In the genomic region with DNA sequence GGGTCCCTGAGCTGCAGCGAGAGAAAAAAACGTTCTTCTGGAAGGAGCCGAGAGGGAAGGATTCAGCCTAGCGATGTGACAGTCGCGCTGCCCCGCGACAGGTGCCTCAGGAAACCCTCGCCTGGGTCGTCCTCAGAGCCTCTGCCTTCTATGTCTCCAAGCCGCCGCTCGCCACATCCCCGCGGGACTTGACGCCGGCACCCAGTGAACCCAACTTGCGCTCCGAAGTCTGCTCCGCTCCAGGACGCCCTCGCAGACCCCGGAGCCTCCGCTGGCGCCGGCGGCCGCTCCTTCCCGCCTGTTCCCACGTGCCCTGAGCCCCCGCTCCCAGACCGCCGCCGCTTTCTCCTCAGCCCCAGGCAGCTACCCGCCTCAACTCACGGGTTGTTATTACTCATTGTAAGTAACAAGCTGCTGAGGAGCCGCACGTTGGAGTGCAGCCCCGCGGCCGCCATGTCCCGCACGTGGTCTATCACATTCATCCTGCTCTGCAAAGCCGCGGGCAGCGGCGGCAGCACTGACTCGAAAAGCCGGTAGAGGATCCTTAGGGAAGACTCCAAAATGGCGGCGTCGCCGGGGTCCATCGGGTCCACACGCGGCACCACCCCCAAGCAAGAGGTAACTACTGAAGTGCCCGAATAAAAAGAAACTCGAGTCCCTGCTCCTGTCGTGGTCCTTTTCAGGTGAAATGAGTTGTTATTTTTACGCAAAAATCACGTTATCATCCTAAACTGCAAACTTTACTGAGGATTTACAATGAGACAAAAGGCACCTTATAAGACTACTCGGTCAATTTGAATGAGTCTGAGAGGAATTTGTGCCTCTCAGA, we compare ENCODE assay signal across 9 cellular contexts. TPM values are rescaled to one million over a fixed set of nuclear protein-coding genes. Genes with fewer than 3 reads are reported as not detected.
A peak's percentile ranks its signal among the peaks of the same experiment; 100 is the strongest.
DNase-seq lines count a peak whose midpoint lies in the region; ATAC-seq, FAIRE-seq and TF ChIP-seq lines count a peak whose summit lies in the region.
"Had no signal": no experiment of that assay in that cellular context is flagged by ENCODE, and none has a peak within 500 bp of the region (broad histone marks: within the 10 kb centered on the region; RNA-seq: fewer than 3 reads in every experiment).

A gene with protein sequence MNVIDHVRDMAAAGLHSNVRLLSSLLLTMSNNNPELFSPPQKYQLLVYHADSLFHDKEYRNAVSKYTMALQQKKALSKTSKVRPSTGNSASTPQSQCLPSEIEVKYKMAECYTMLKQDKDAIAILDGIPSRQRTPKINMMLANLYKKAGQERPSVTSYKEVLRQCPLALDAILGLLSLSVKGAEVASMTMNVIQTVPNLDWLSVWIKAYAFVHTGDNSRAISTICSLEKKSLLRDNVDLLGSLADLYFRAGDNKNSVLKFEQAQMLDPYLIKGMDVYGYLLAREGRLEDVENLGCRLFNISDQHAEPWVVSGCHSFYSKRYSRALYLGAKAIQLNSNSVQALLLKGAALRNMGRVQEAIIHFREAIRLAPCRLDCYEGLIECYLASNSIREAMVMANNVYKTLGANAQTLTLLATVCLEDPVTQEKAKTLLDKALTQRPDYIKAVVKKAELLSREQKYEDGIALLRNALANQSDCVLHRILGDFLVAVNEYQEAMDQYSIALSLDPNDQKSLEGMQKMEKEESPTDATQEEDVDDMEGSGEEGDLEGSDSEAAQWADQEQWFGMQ (minus strand): TSS at position 563 of the 829 bp plus-strand sequence. CDS start 81 bp downstream, at position 482.

- H4K91ac ChIP-seq in H1 (replicated peaks; ENCODE audit: insufficient read length, low read length) (peak within 1 kb of the TSS; percentile 78), mesenchymal stem cell (ENCODE audit: low read length) (peak within 1 kb of the TSS; percentile 68)

- H4K20me1 ChIP-seq in H1 (replicated peaks in 1 of 2; ENCODE audit: control insufficient read depth in 1 of 2, insufficient read depth in 2 of 2, low read length in 2 of 2), result peaks cover 0 to 7% of the 10 kb centered on the region in 2 experiments

- peaks cover 2% of the 10 kb centered on the region for H3K79me1 ChIP-seq in H1 (ENCODE audit: low read depth, low read length)
- H3K79me1 ChIP-seq in mesenchymal stem cell (replicated peaks; ENCODE audit: low read length, poor library complexity, severe bottlenecking), result no peaks in the 10 kb centered on the region

- no peaks in the 10 kb centered on the region for H3K9me3 ChIP-seq in H1 (ENCODE audit: insufficient read depth in 2 of 2, low read depth in 1 of 2, low read length in 1 of 2)
- H3K9me3 ChIP-seq in mesenchymal stem cell (ENCODE audit: control insufficient read depth, low read length), result no peaks in the 10 kb centered on the region

- H3K56ac ChIP-seq in H1 (replicated peaks; ENCODE audit: insufficient read length, low read depth, low read length), result peak within 1 kb of the TSS; percentile 89

- H3K4me1 ChIP-seq in H1 (replicated peaks in 1 of 4; ENCODE audit: control insufficient read depth in 3 of 4, insufficient read depth in 4 of 4, low read length in 3 of 4) (peaks cover 0 to 4% (median 0%) of the 10 kb centered on the region in 4 experiments; a peak in 1 of 7 replicates), mesenchymal stem cell (ENCODE audit: control insufficient read depth, insufficient read depth, low read depth, low read length) (peaks cover 8% of the 10 kb centered on the region)

- no peak within 1 kb of the TSS for H2BK20ac ChIP-seq in H1 (ENCODE audit: low read length)

- H3K27ac ChIP-seq in H1 (ENCODE audit: low read depth, low read length) (peak within 1 kb of the TSS; percentile 99), mesenchymal stem cell (ENCODE audit: low read length, poor library complexity, severe bottlenecking) (peak within 1 kb of the TSS; percentile 95)

- H3K27me3 ChIP-seq in BJ (ENCODE audit: control insufficient read depth, insufficient read depth, low read length) (no peaks in the 10 kb centered on the region), H1 (replicated peaks in 1 of 4; ENCODE audit: control insufficient read depth in 3 of 4, extremely low read depth in 1 of 4, insufficient read depth in 3 of 4, low read length in 3 of 4) (no peaks in the 10 kb centered on the region), mesenchymal stem cell (ENCODE audit: control insufficient read depth in 1 of 2, insufficient read depth in 1 of 2, low read length in 2 of 2) (no peaks in the 10 kb centered on the region)

- no peak for FAIRE-seq in H1 (lab: Jason Lieb, UNC)
- FAIRE-seq: colon had no signal

- H3K9ac ChIP-seq in H1 (replicated peaks in 1 of 4; ENCODE audit: extremely low read depth in 1 of 4, low read depth in 3 of 4, low read length in 3 of 4), result peak within 1 kb of the TSS; percentile 86 to 97 (median 92)
- H3K9ac ChIP-seq in mesenchymal stem cell (ENCODE audit: low read length), result peak within 1 kb of the TSS; percentile 100

- peaks cover 2% of the 10 kb centered on the region; the same call in 1 of the 2 replicates for H3K23me2 ChIP-seq in H1 (ENCODE audit: low read depth, low read length)

- peak; percentile 78 to 96 for TF ChIP-seq POLR2A in H1 (IDR thresholded peaks at IDR 0.05; ENCODE audit: control extremely low read depth in 1 of 2, low read depth in 2 of 2, low read length in 2 of 2)

- H2AK5ac ChIP-seq in H1 (ENCODE audit: low read depth, low read length) (no peak within 1 kb of the TSS), mesenchymal stem cell (ENCODE audit: low read length, severe bottlenecking) (peak within 1 kb of the TSS; percentile 81)

- peak within 1 kb of the TSS; percentile 96; the same call in 1 of the 2 replicates for H2BK12ac ChIP-seq in H1 (ENCODE audit: low read depth, low read length)
- no peak within 1 kb of the TSS for H2BK12ac ChIP-seq in mesenchymal stem cell (ENCODE audit: low read length in 2 of 2)

- 2% methylated on average over 48 of the region's 62 CpGs; no CpG with 5 or more reads in 1 of the 2 experiments for WGBS in H1 (ENCODE audit: extremely low coverage in 1 of 2, insufficient coverage in 1 of 2, insufficient read length in 1 of 2, insufficient replicate concordance in 2 of 2, low coverage in 1 of 2, low lambda C conversion rate in 2 of 2, missing lambda C conversion rate in 1 of 2), 2 experiments
- WGBS in mesenchymal stem cell, result under 1% methylated on average over 54 of the region's 62 CpGs

- H2BK120ac ChIP-seq in H1 (replicated peaks; ENCODE audit: low read depth, low read length) (peak within 1 kb of the TSS; percentile 83), mesenchymal stem cell (ENCODE audit: low read depth, low read length) (peak within 1 kb of the TSS; percentile 34)

- TF ChIP-seq EP300 in H1 (IDR thresholded peaks at IDR 0.05; ENCODE audit: borderline replicate concordance in 1 of 2, low read depth in 2 of 2, low read length in 2 of 2), result no peak

- H3K36me3 ChIP-seq in BJ (ENCODE audit: control insufficient read depth, insufficient read depth, low read length) (peaks cover 7% of the 10 kb centered on the region; the same call in 1 of the 2 replicates), H1 (ENCODE audit: control insufficient read depth in 2 of 4, insufficient read depth in 4 of 4, low read length in 3 of 4) (peaks cover 4 to 24% (median 13%) of the 10 kb centered on the region in 4 experiments; a peak in 6 of 8 replicates), mesenchymal stem cell (ENCODE audit: control insufficient read depth in 1 of 2, insufficient read depth in 2 of 2, low read depth in 1 of 2, low read length in 2 of 2) (peaks cover 11 to 18% of the 10 kb centered on the region in 2 experiments)

- H3K23ac ChIP-seq in H1 (ENCODE audit: insufficient read length) (no peak within 1 kb of the TSS), mesenchymal stem cell (ENCODE audit: low read length in 2 of 2) (peak within 1 kb of the TSS; percentile 60 to 89)

- ATAC-seq in GM19438 (IDR thresholded peaks at IDR 0.05; ENCODE audit: low read depth, unreplicated experiment), result peak; percentile 80

- H3K4me3 ChIP-seq in BJ (ENCODE audit: low read depth, low read length) (peak within 1 kb of the TSS; percentile 98), H1 (ENCODE audit: extremely low read depth in 1 of 4, insufficient read depth in 2 of 4, low read depth in 3 of 4, low read length in 4 of 4) (peak within 1 kb of the TSS; percentile 69 to 96 (median 91)), mesenchymal stem cell (ENCODE audit: insufficient read depth in 1 of 2, low read depth in 1 of 2, low read length in 2 of 2) (peak within 1 kb of the TSS; percentile 96 to 98)

- TF ChIP-seq RAD21 in H1 (IDR thresholded peaks at IDR 0.05 in 1 of 2, conservative IDR thresholded peaks at IDR 0.05 in 1 of 2; ENCODE audit: low read depth in 2 of 2, low read length in 2 of 2), result peak; percentile 2 to 31; a peak in 2 of 4 replicates

- DNase-seq in BJ (ENCODE audit: low read depth) (no peak), HUDEP-2 (lab: John Stamatoyannopoulos, UW; ENCODE audit: unreplicated experiment in 76 of 76) (peak in 75 of 76 experiments; percentile 8 to 88 (median 77)), NOMO-1 treated with dmso at 0.1 percent for 144 hours (lab: John Stamatoyannopoulos, UW; ENCODE audit: unreplicated experiment) (peak; percentile 53), H1 (ENCODE audit: low read depth in 1 of 2, low spot score in 2 of 2) (peak; percentile 77 to 90), mesenchymal stem cell (peak; percentile 94)
- DNase-seq in activated CD8-positive, alpha-beta memory T cell treated with anti-CD3 and anti-CD28 coated beads for 48 hours (ENCODE audit: low read depth in 2 of 3, low spot score in 2 of 3), result peak; percentile 70 to 80 (median 75)
- DNase-seq in stimulated activated CD8-positive, alpha-beta memory T cell treated with anti-CD3 and anti-CD28 coated beads, Interleukin-12 subunit alpha, Interleukin-12 subunit beta, amount 100 ng/mL, for 24 hours (ENCODE audit: extremely low read depth), result peak; percentile 61

- H3K4me2 ChIP-seq in H1 (ENCODE audit: insufficient read depth in 1 of 2, low read depth in 2 of 2, low read length in 2 of 2) (peak within 1 kb of the TSS; percentile 65 to 75), mesenchymal stem cell (ENCODE audit: low read length, poor library complexity, severe bottlenecking) (peak within 1 kb of the TSS; percentile 88)

- H3K14ac ChIP-seq in H1 (ENCODE audit: insufficient read length), result no peak within 1 kb of the TSS
- peak within 1 kb of the TSS in 1 of 2 experiments; percentile 95 for H3K14ac ChIP-seq in mesenchymal stem cell (ENCODE audit: low read length in 2 of 2)

- H2BK5ac ChIP-seq in H1 (ENCODE audit: low read depth, low read length) (peak within 1 kb of the TSS; percentile 99), mesenchymal stem cell (ENCODE audit: low read depth, low read length, poor library complexity, severe bottlenecking) (peak within 1 kb of the TSS; percentile 44)

- H2AFZ ChIP-seq in H1 (ENCODE audit: low read length), result peak within 1 kb of the TSS; percentile 100
- peak within 1 kb of the TSS; percentile 96 for H2AFZ ChIP-seq in mesenchymal stem cell (ENCODE audit: low read depth, low read length)

- CTCF ChIA-PET in BJ (lab: Yijun Ruan, JAX) (interaction anchor here (0.6 kb wide), 1 partner anchor 38 kb away, joined by 3 read pairs; no protein-coding TSS in a partner anchor), H1 (lab: Charles Lee; ENCODE audit: partially characterized antibody) (interaction anchor here (1.7 to 2.7 kb wide), 2 partner anchors 28 to 66 kb away, joined by 4 to 11 read pairs; a partner anchor contains a TSS)

- TF ChIP-seq CTCF in BJ (IDR thresholded peaks at IDR 0.05; ENCODE audit: insufficient read depth, low read depth, low read length) (0 out of 2 replicates have a peak, but pooled peaks have one; percentile 16), H1 (IDR thresholded peaks at IDR 0.05; ENCODE audit: control extremely low read depth in 1 of 3, insufficient read depth in 1 of 3, low read depth in 1 of 3, low read length in 3 of 3) (no peak)

- POLR2A ChIA-PET in BJ (lab: Charles Lee), result no interaction called here
- POLR2A ChIA-PET in H1 (lab: Charles Lee; ENCODE audit: partially characterized antibody), result interaction anchor here (0.6 to 2.4 kb wide), 20 partner anchors 8 to 116 kb away, joined by 3 to 11 read pairs (median 3); a partner anchor contains a TSS

- peak within 1 kb of the TSS; percentile 73 for H3K4ac ChIP-seq in H1 (replicated peaks; ENCODE audit: insufficient read length, low read depth, low read length)
- H3K4ac ChIP-seq in mesenchymal stem cell (ENCODE audit: low read depth in 1 of 2, low read length in 2 of 2), result peak within 1 kb of the TSS; percentile 81 to 88

- peak within 1 kb of the TSS; percentile 97 for H4K5ac ChIP-seq in H1 (ENCODE audit: insufficient read length, low read depth, low read length)

- H4K8ac ChIP-seq in H1 (ENCODE audit: extremely low read depth, insufficient read depth, low read length) (peak within 1 kb of the TSS; percentile 99), mesenchymal stem cell (ENCODE audit: low read length) (peak within 1 kb of the TSS; percentile 96)

- H2BK15ac ChIP-seq in H1 (ENCODE audit: low read length) (0 out of 2 replicates have a peak within 1 kb of the TSS, but pooled peaks have one; percentile 66), mesenchymal stem cell (ENCODE audit: low read depth, poor library complexity, severe bottlenecking) (peak within 1 kb of the TSS; percentile 52)

- peaks cover 28 to 51% of the 10 kb centered on the region in 2 experiments for H3K79me2 ChIP-seq in H1 (ENCODE audit: control insufficient read depth in 1 of 2, insufficient read depth in 2 of 2, low read length in 2 of 2)

- H3K18ac ChIP-seq in H1 (ENCODE audit: extremely low read depth, low read length) (peak within 1 kb of the TSS; percentile 71), mesenchymal stem cell (ENCODE audit: low read depth in 1 of 2, low read length in 2 of 2) (peak within 1 kb of the TSS; percentile 73 to 91)

RNA-seq across cellular contexts. Expression of the gene that starts here (rescaled TPM):
- 32.6 and 43.0 TPM in 2 replicates for polyA plus RNA-seq in BJ (2011; rRNA removed)
- 25.4 and 28.1 TPM in 2 replicates for polyA minus RNA-seq in BJ (2011; rRNA and poly(A)+ RNA removed)
- 81.2 and 105 TPM in 2 replicates for total RNA-seq in H1 (2021; fragmentation: NEBNext Ultra II Directional; extraction: Animal tissue kit (Norgen Biotek cat#: 25700))
- polyA plus RNA-seq in H1 (2011; rRNA removed), result 62.2 and 72.8 TPM in 2 replicates
- polyA plus RNA-seq in H1 (2011; cell fraction: cytosol; rRNA removed), result 96.6 TPM
- polyA plus RNA-seq in H1 (2011; cell fraction: nucleus; rRNA removed), result 96.5 TPM
- polyA plus RNA-seq in H1 (2012, experiment 1 of 2), result 72.3 to 93.6 TPM (median 83.1 TPM) in 4 replicates
- 19.4 TPM for polyA plus RNA-seq in H1 (2012, experiment 2 of 2)
- 48.3 TPM for polyA plus RNA-seq in H1 (2013, experiment 1 of 2)
- 45.6 TPM for polyA plus RNA-seq in H1 (2013, experiment 2 of 2)
- polyA minus RNA-seq in H1 (2011; rRNA and poly(A)+ RNA removed), result 92.7 and 107 TPM in 2 replicates
- 54.2 TPM for polyA minus RNA-seq in H1 (2011; cell fraction: cytosol; rRNA and poly(A)+ RNA removed)
- 68.8 TPM for polyA minus RNA-seq in H1 (2011; cell fraction: nucleus; rRNA and poly(A)+ RNA removed)
- 20.3 TPM for polyA plus RNA-seq in mesenchymal stem cell (2013, experiment 1 of 2)
- 21.0 TPM for polyA plus RNA-seq in mesenchymal stem cell (2013, experiment 2 of 2)
